17 cellular contexts compared by ENCODE assay signal in genomic region chr2:7707723-7708122, GRCh38.
A peak's percentile ranks its signal among the peaks of the same experiment; 100 is the strongest.
DNase-seq lines count a peak whose midpoint lies in the region; ATAC-seq and TF ChIP-seq lines count a peak whose summit lies in the region.
"Had no signal": no experiment of that assay in that cellular context is flagged by ENCODE, and none has a peak within 500 bp of the region (broad histone marks: within the 10 kb centered on the region; RNA-seq: fewer than 3 reads in every experiment).

No MANE protein-coding gene starts in this region.

- no peaks in the 10 kb centered on the region for H3K4me1 Mint-ChIP-seq in endothelial cell (ENCODE audit: unreplicated experiment)

- no peak for ATAC-seq in HG02763 (IDR thresholded peaks at IDR 0.05; ENCODE audit: unreplicated experiment)
- ATAC-seq: stimulated activated effector memory CD8-positive, alpha-beta T cell treated with anti-CD3 and anti-CD28 coated beads, Interleukin-12 subunit alpha, Interleukin-12 subunit beta, amount 100 ng/mL, for 72 hours had no signal

- H3K4me3 ChIP-seq in astrocyte of the spinal cord (ENCODE audit: low read depth, low read length), result no peak overlapping the region
- H3K4me3 ChIP-seq: transverse colon had no signal

- no peak overlapping the region for H3K27ac Mint-ChIP-seq in endothelial cell (ENCODE audit: unreplicated experiment)
- H3K27ac Mint-ChIP-seq: activated naive CD4-positive, alpha-beta T cell treated with anti-CD3 and anti-CD28 coated beads for 36 hours; memory B cell; stimulated activated effector memory CD8-positive, alpha-beta T cell treated with anti-CD3 and anti-CD28 coated beads, Interleukin-12 subunit alpha, Interleukin-12 subunit beta, amount 100 ng/mL, for 72 hours had no signal

- H3K27me3 Mint-ChIP-seq in endothelial cell (ENCODE audit: unreplicated experiment), result peaks cover 1% of the 10 kb centered on the region

- H3K36me3 Mint-ChIP-seq in endothelial cell (ENCODE audit: low read depth, unreplicated experiment), result no peaks in the 10 kb centered on the region
- H3K36me3 Mint-ChIP-seq: memory B cell had no signal

- DNase-seq in AG08395 (ENCODE audit: low spot score) (peak; percentile 57), LoVo (ENCODE audit: low spot score) (peak; percentile 9), astrocyte of the spinal cord (ENCODE audit: low read depth, low spot score) (peak; percentile 62), kidney tubule cell (ENCODE audit: low spot score) (peak; percentile 95), NCI-H345 (lab: John Stamatoyannopoulos, UW) (no peak), nucleus accumbens (lab: John Stamatoyannopoulos, UW) (no peak), endothelial cell (ENCODE audit: low spot score) (no peak)
- DNase-seq: activated naive CD4-positive, alpha-beta T cell treated with anti-CD3 and anti-CD28 coated beads for 36 hours; Caco-2; KG1; NCI-H1417 treated with DMSO at 0.1 percent for 48 hours; SHP77 treated with DMSO at 0.1 percent for 48 hours; transverse colon had no signal

- no peaks in the 10 kb centered on the region for H3K9me3 Mint-ChIP-seq in endothelial cell (ENCODE audit: unreplicated experiment)
- H3K9me3 Mint-ChIP-seq: activated naive CD4-positive, alpha-beta T cell treated with anti-CD3 and anti-CD28 coated beads for 36 hours; memory B cell; neural crest cell; stimulated activated effector memory CD8-positive, alpha-beta T cell treated with anti-CD3 and anti-CD28 coated beads, Interleukin-12 subunit alpha, Interleukin-12 subunit beta, amount 100 ng/mL, for 72 hours had no signal

- no peak for TF ChIP-seq CTCF in astrocyte of the spinal cord (IDR thresholded peaks at IDR 0.05; ENCODE audit: low read depth, low read length)
- no peak for TF ChIP-seq CTCF in endothelial cell (IDR thresholded peaks at IDR 0.05; ENCODE audit: unreplicated experiment)

- no peak overlapping the region for H3K4me3 Mint-ChIP-seq in endothelial cell (ENCODE audit: unreplicated experiment)
- H3K4me3 Mint-ChIP-seq: activated naive CD4-positive, alpha-beta T cell treated with anti-CD3 and anti-CD28 coated beads for 36 hours; memory B cell; neural crest cell; stimulated activated effector memory CD8-positive, alpha-beta T cell treated with anti-CD3 and anti-CD28 coated beads, Interleukin-12 subunit alpha, Interleukin-12 subunit beta, amount 100 ng/mL, for 72 hours had no signal

- in situ Hi-C loops in astrocyte of the spinal cord (cut with HindIII; ENCODE audit: low sequenced_read_pairs), result no loop called here

Comparison
In these comparisons a context has a peak if more than half of its experiments do, and no peak if none do; other contexts are left out.
1. DNase-seq: peak in AG08395 (single experiment), LoVo (single experiment), astrocyte of the spinal cord (single experiment) and kidney tubule cell (single experiment); none in NCI-H345 (single experiment), nucleus accumbens (0 of 56) and endothelial cell (single experiment).